Comparison of ENCODE assay signal across 8 cellular contexts in the genomic region with DNA sequence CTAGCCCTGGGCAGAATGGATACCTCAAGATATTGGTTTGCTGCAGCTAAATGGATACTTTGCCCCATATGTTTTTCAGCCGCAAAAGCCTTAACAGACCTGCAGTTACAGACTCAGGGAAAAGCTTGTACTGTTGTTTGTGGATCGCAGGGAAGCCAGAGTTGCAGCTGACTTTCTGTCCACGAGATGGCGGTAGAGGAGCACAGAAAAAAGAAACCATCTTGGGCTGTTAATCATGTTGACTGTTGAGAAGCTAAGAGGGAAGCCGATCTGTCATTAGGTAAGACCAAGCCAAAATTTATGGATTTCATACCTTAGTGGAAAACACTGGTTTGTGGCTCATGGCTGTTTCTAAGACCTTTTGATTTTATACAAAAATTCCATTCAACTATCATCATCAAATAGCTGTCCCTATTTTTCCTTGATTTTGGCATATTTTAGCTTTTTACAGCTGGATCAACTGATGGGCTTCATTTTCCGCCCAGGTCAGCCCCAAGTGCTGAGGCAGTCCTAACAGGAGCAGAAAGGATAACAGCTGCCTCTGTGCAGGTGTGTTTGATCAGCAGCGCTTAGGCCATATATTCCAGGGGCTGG.
DNase-seq lines count a peak whose midpoint lies in the region; ATAC-seq and TF ChIP-seq lines count a peak whose summit lies in the region.

No MANE protein-coding gene starts in this region.

- 23% methylated on average over 7 of the region's 7 CpGs for WGBS in esophagus muscularis mucosa

- no peaks in the 10 kb centered on the region for H3K27me3 ChIP-seq in CD8-positive, alpha-beta memory T cell (ENCODE audit: insufficient read depth, low read length, poor library complexity, severe bottlenecking)
- H3K27me3 ChIP-seq in OCI-LY1 (ENCODE audit: insufficient read depth, low read length), result no peaks in the 10 kb centered on the region
- no peaks in the 10 kb centered on the region for H3K27me3 ChIP-seq in esophagus muscularis mucosa

- intact Hi-C loops in esophagus muscularis mucosa (cut with DNase I), result no loop called here

- no peak overlapping the region for H3K9ac ChIP-seq in OCI-LY1 (ENCODE audit: low read length)

- ATAC-seq in GM19452 (IDR thresholded peaks at IDR 0.05; ENCODE audit: unreplicated experiment), result peak; percentile 48
- peak; percentile 86 to 88 for ATAC-seq in naive thymus-derived CD8-positive, alpha-beta T cell
- peak; percentile 57 for ATAC-seq in stimulated activated memory B cell treated with anti-CD40 and anti-IgM and Interleukin-4, amounts not matched to agents 10 μg/mL and 1 μg/mL and 100 μg/mL, for 72 hours

- no peaks in the 10 kb centered on the region for H3K36me3 ChIP-seq in CD8-positive, alpha-beta memory T cell (ENCODE audit: insufficient read depth, low read length)
- no peaks in the 10 kb centered on the region for H3K36me3 ChIP-seq in OCI-LY1 (ENCODE audit: insufficient read depth, low read length)
- H3K36me3 ChIP-seq in esophagus muscularis mucosa, result no peaks in the 10 kb centered on the region

- H3F3A ChIP-seq in OCI-LY1 (ENCODE audit: insufficient read depth, low read length), result no peaks in the 10 kb centered on the region

- H3K9me3 ChIP-seq in CD8-positive, alpha-beta memory T cell (ENCODE audit: low read length), result no peaks in the 10 kb centered on the region
- H3K9me3 ChIP-seq in OCI-LY1 (ENCODE audit: low read length) (no peaks in the 10 kb centered on the region), esophagus muscularis mucosa (no peaks in the 10 kb centered on the region)

- H3K27me3 Mint-ChIP-seq in CD8-positive, alpha-beta memory T cell, result peaks cover 2 to 5% of the 10 kb centered on the region in 2 donors
- H3K27me3 Mint-ChIP-seq in naive thymus-derived CD8-positive, alpha-beta T cell, result peaks cover 0 to 3% (median 0%) of the 10 kb centered on the region in 5 donors
- no peaks in the 10 kb centered on the region for H3K27me3 Mint-ChIP-seq in stimulated activated memory B cell treated with anti-CD40 and anti-IgM and Interleukin-4, amounts not matched to agents 10 μg/mL and 1 μg/mL and 100 μg/mL, for 72 hours

- H3K4me2 ChIP-seq in OCI-LY1 (ENCODE audit: low read length), result no peak overlapping the region

- H3K4me3 Mint-ChIP-seq in CD8-positive, alpha-beta memory T cell, result no peak overlapping the region
- no peak overlapping the region for H3K4me3 Mint-ChIP-seq in naive thymus-derived CD8-positive, alpha-beta T cell
- no peak overlapping the region for H3K4me3 Mint-ChIP-seq in stimulated activated memory B cell treated with anti-CD40 and anti-IgM and Interleukin-4, amounts not matched to agents 10 μg/mL and 1 μg/mL and 100 μg/mL, for 72 hours

- H3K79me2 ChIP-seq in OCI-LY1 (ENCODE audit: insufficient read depth, low read length), result no peaks in the 10 kb centered on the region

- H3K4me3 ChIP-seq in CD8-positive, alpha-beta memory T cell (ENCODE audit: low read length), result no peak overlapping the region
- no peak overlapping the region for H3K4me3 ChIP-seq in OCI-LY1 (ENCODE audit: low read depth, low read length, poor library complexity, severe bottlenecking)
- H3K4me3 ChIP-seq in esophagus muscularis mucosa, result no peak overlapping the region

- no peak for TF ChIP-seq POLR2A in esophagus muscularis mucosa (IDR thresholded peaks at IDR 0.05; ENCODE audit: low read depth)

- no peak for TF ChIP-seq EP300 in esophagus muscularis mucosa (IDR thresholded peaks at IDR 0.05)

- CTCF ChIA-PET in CD8-positive, alpha-beta memory T cell (lab: Charles Lee), result interaction anchor here (0.7 to 4.3 kb wide), 25 partner anchors 8 to 505 kb away, joined by 3 to 57 read pairs (median 4); partner anchors contain the start of genes CEP97 and NFKBIZ

- no peak overlapping the region for H3K27ac ChIP-seq in CD8-positive, alpha-beta memory T cell (ENCODE audit: low read depth, low read length)
- H3K27ac ChIP-seq in OCI-LY1 (ENCODE audit: low read depth, low read length, poor library complexity, severe bottlenecking) (no peak overlapping the region), esophagus muscularis mucosa (replicated peaks in 1 of 4) (no peak overlapping the region)

- peaks cover under 1 to 6% (median 2%) of the 10 kb centered on the region in 3 donors for H3K4me1 Mint-ChIP-seq in CD8-positive, alpha-beta memory T cell
- H3K4me1 Mint-ChIP-seq in naive thymus-derived CD8-positive, alpha-beta T cell, result peaks cover 1 to 28% (median 9%) of the 10 kb centered on the region in 4 donors
- peaks cover 40% of the 10 kb centered on the region for H3K4me1 Mint-ChIP-seq in stimulated activated memory B cell treated with anti-CD40 and anti-IgM and Interleukin-4, amounts not matched to agents 10 μg/mL and 1 μg/mL and 100 μg/mL, for 72 hours

- H3K9me2 ChIP-seq in OCI-LY1 (ENCODE audit: low read depth, low read length), result no peaks in the 10 kb centered on the region

- POLR2A ChIA-PET in CD8-positive, alpha-beta memory T cell (lab: Charles Lee), result interaction anchor here (0.6 to 0.7 kb wide), 2 partner anchors 292 to 504 kb away, joined by 3 to 6 read pairs; no protein-coding TSS in a partner anchor
- POLR2A ChIA-PET in naive thymus-derived CD8-positive, alpha-beta T cell (lab: Charles Lee), result interaction anchor here (0.6 to 1.5 kb wide), 4 partner anchors 303 to 417 kb away, joined by 3 to 5 read pairs (median 4); partner anchors contain the start of gene NFKBIZ

- TF ChIP-seq CTCF in OCI-LY1 (IDR thresholded peaks at IDR 0.05; ENCODE audit: low read length), result peak; percentile 91
- TF ChIP-seq CTCF in esophagus muscularis mucosa (IDR thresholded peaks at IDR 0.05), result peak; percentile 92 to 98 (median 93)

- no peaks in the 10 kb centered on the region for H3K9me3 Mint-ChIP-seq in CD8-positive, alpha-beta memory T cell
- no peaks in the 10 kb centered on the region for H3K9me3 Mint-ChIP-seq in naive thymus-derived CD8-positive, alpha-beta T cell
- no peaks in the 10 kb centered on the region for H3K9me3 Mint-ChIP-seq in stimulated activated memory B cell treated with anti-CD40 and anti-IgM and Interleukin-4, amounts not matched to agents 10 μg/mL and 1 μg/mL and 100 μg/mL, for 72 hours

- no peaks in the 10 kb centered on the region for H3K36me3 Mint-ChIP-seq in CD8-positive, alpha-beta memory T cell
- no peaks in the 10 kb centered on the region for H3K36me3 Mint-ChIP-seq in naive thymus-derived CD8-positive, alpha-beta T cell
- H3K36me3 Mint-ChIP-seq in stimulated activated memory B cell treated with anti-CD40 and anti-IgM and Interleukin-4, amounts not matched to agents 10 μg/mL and 1 μg/mL and 100 μg/mL, for 72 hours, result no peaks in the 10 kb centered on the region

- no peaks in the 10 kb centered on the region for H3K4me1 ChIP-seq in CD8-positive, alpha-beta memory T cell (ENCODE audit: insufficient read depth, low read length)
- H3K4me1 ChIP-seq in OCI-LY1 (ENCODE audit: insufficient read depth, low read length, severe bottlenecking) (peaks cover 31% of the 10 kb centered on the region), esophagus muscularis mucosa (peaks cover 0 to 19% (median 14%) of the 10 kb centered on the region in 4 donors)

- peak; percentile 51 to 72 (median 60) for DNase-seq in CD8-positive, alpha-beta memory T cell
- DNase-seq in HuH-7 (ENCODE audit: low spot score) (peak; percentile 48), esophagus muscularis mucosa (ENCODE audit: extremely low spot score) (no peak)
- DNase-seq in activated CD8-positive, alpha-beta memory T cell treated with anti-CD3 and anti-CD28 coated beads, Interleukin-2, amount 50 U/mL, for 24 hours (ENCODE audit: extremely low read depth), result peak; percentile 57
- peak; percentile 37 to 83 (median 74) for DNase-seq in naive thymus-derived CD8-positive, alpha-beta T cell

- H2AFZ ChIP-seq in OCI-LY1 (ENCODE audit: low read length), result no peak overlapping the region

- H3K27ac Mint-ChIP-seq in CD8-positive, alpha-beta memory T cell, result no peak overlapping the region
- no peak overlapping the region for H3K27ac Mint-ChIP-seq in naive thymus-derived CD8-positive, alpha-beta T cell
- H3K27ac Mint-ChIP-seq in stimulated activated memory B cell treated with anti-CD40 and anti-IgM and Interleukin-4, amounts not matched to agents 10 μg/mL and 1 μg/mL and 100 μg/mL, for 72 hours, result no peak overlapping the region

- no peaks in the 10 kb centered on the region for H4K20me1 ChIP-seq in OCI-LY1 (ENCODE audit: insufficient read depth, low read length)
